28 cellular contexts compared by ENCODE assay signal in genomic region chr16:79795556-79795955, GRCh38.
"Had no signal": no experiment of that assay in that cellular context is flagged by ENCODE, and none has a peak within 500 bp of the region (broad histone marks: within the 10 kb centered on the region; RNA-seq: fewer than 3 reads in every experiment).

No MANE protein-coding gene starts in this region.

- H3K9me3 ChIP-seq: colonic mucosa, gastrocnemius medialis, heart left ventricle, suprapubic skin, transverse colon, upper lobe of right lung, vagina had no signal

- H3K4me1 Mint-ChIP-seq: naive thymus-derived CD4-positive, alpha-beta T cell; neural progenitor cell; stimulated activated naive CD8-positive, alpha-beta T cell treated with anti-CD3 and anti-CD28 coated beads, Interleukin-15, amount 100 ng/mL, for 72 hours had no signal

- FAIRE-seq: endometrium, islet of Langerhans had no signal

- H3K27me3 ChIP-seq: colonic mucosa, gastrocnemius medialis, heart left ventricle, hepatocyte, neural progenitor cell, suprapubic skin, transverse colon, upper lobe of right lung, vagina had no signal

- H3K36me3 Mint-ChIP-seq: naive thymus-derived CD4-positive, alpha-beta T cell; neural progenitor cell had no signal

- H3K4me3 ChIP-seq: colonic mucosa, gastrocnemius medialis, heart left ventricle, hepatocyte, lung, neural progenitor cell, smooth muscle cell, suprapubic skin, transverse colon, upper lobe of right lung, vagina had no signal

- H3K4me1 ChIP-seq: colonic mucosa, gastrocnemius medialis, heart left ventricle, neural progenitor cell, parathyroid adenoma, transverse colon, upper lobe of right lung had no signal

- H3K79me2 ChIP-seq: hepatocyte, parathyroid adenoma had no signal

- DNase-seq: colonic mucosa; effector memory CD4-positive, alpha-beta T cell; gastrocnemius medialis; heart left ventricle; kidney glomerular epithelial cell; mesenchymal stem cell; midbrain; naive thymus-derived CD4-positive, alpha-beta T cell; stimulated activated CD4-positive, alpha-beta T cell treated with anti-CD3 and anti-CD28 coated beads, Interleukin-12 subunit alpha, Interleukin-12 subunit beta, amount 100 ng/mL, for 4 hours; stimulated activated CD4-positive, alpha-beta T cell treated with anti-CD3 and anti-CD28 coated beads, Interleukin-1b, Interleukin-23, amount 100 ng/mL, for 48 hours; stimulated activated CD4-positive, alpha-beta T cell treated with anti-CD3 and anti-CD28 coated beads, Interleukin-4, amount 100 ng/mL, for 1 hour; stimulated activated CD8-positive, alpha-beta memory T cell treated with anti-CD3 and anti-CD28 coated beads, Interleukin-4, amount 100 ng/mL, for 48 hours; stimulated activated naive CD4-positive, alpha-beta T cell; stimulated activated naive CD8-positive, alpha-beta T cell treated with anti-CD3 and anti-CD28 coated beads, Interleukin-15, amount 100 ng/mL, for 72 hours; transverse colon; upper lobe of right lung had no signal

- H3K4me3 Mint-ChIP-seq: dendritic cell treated with granulocyte-macrophage colony-stimulating factor and Interleukin-4, amounts not matched to agents 40 ng/mL and 50 ng/mL, for 4 days; naive thymus-derived CD4-positive, alpha-beta T cell; nephron; neural progenitor cell; stimulated activated naive CD8-positive, alpha-beta T cell treated with anti-CD3 and anti-CD28 coated beads, Interleukin-15, amount 100 ng/mL, for 72 hours had no signal

- H3K36me3 ChIP-seq: colonic mucosa, gastrocnemius medialis, heart left ventricle, neural progenitor cell, suprapubic skin, transverse colon, upper lobe of right lung, vagina had no signal

- H3K9ac ChIP-seq: neural progenitor cell, parathyroid adenoma had no signal

- H2AFZ ChIP-seq: hepatocyte, neural progenitor cell, parathyroid adenoma had no signal

- H3K27ac Mint-ChIP-seq: dendritic cell treated with granulocyte-macrophage colony-stimulating factor and Interleukin-4, amounts not matched to agents 40 ng/mL and 50 ng/mL, for 4 days; naive thymus-derived CD4-positive, alpha-beta T cell; neural progenitor cell; progenitor cell of endocrine pancreas; stimulated activated naive CD8-positive, alpha-beta T cell treated with anti-CD3 and anti-CD28 coated beads, Interleukin-15, amount 100 ng/mL, for 72 hours had no signal

- H3K27me3 Mint-ChIP-seq: dendritic cell treated with granulocyte-macrophage colony-stimulating factor and Interleukin-4, amounts not matched to agents 40 ng/mL and 50 ng/mL, for 4 days; progenitor cell of endocrine pancreas; stimulated activated naive CD8-positive, alpha-beta T cell treated with anti-CD3 and anti-CD28 coated beads, Interleukin-15, amount 100 ng/mL, for 72 hours had no signal

- H3K9me3 Mint-ChIP-seq: dendritic cell treated with granulocyte-macrophage colony-stimulating factor and Interleukin-4, amounts not matched to agents 40 ng/mL and 50 ng/mL, for 4 days; nephron; neural progenitor cell; stimulated activated naive CD8-positive, alpha-beta T cell treated with anti-CD3 and anti-CD28 coated beads, Interleukin-15, amount 100 ng/mL, for 72 hours had no signal

- H3K4me2 ChIP-seq: hepatocyte, neural progenitor cell, smooth muscle cell had no signal

- H3K27ac ChIP-seq: colonic mucosa, gastrocnemius medialis, heart left ventricle, hepatocyte, neural progenitor cell, parathyroid adenoma, suprapubic skin, transverse colon, upper lobe of right lung, vagina had no signal
